Comparison of ENCODE assay signal across 22 cellular contexts in the genomic region with DNA sequence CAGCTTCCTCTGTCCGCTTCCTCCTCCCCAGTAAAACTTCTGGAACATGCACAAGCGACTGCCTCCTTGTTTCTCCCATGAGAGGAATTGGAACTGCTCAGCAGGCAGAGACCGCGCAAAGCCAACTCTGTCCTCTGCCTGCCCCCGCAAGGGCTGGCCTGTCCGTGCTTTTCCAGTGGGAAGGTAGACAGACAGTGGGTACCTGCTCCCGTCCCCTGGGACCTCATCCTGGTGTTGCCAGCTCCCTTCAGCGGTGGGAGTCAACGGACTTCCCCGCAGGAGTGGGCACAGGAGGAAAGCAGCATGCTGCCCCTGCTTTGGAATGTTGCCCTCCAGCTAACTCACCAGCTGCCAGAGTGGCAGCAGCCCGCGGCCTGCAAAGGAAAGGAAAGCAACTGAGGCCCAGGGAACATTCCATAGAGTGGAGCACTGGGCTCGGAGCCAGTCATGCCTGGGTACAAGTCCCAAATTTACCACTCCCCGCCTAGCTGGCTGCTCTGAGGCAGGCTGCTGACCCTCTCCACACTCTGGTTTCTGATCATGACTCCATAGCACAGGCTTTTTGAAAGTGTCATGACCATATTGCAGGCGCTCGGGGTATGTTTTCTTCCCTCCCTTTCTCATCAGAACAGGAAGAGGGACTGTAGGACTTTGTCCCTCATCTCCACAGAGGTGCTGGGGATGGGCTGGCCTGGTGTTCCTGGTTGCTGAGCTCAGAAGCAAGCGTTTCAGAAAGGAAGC.
A peak's percentile ranks its signal among the peaks of the same experiment; 100 is the strongest.
DNase-seq lines count a peak whose midpoint lies in the region; ATAC-seq and TF ChIP-seq lines count a peak whose summit lies in the region.
"Had no signal": no experiment of that assay in that cellular context is flagged by ENCODE, and none has a peak within 500 bp of the region (broad histone marks: within the 10 kb centered on the region; RNA-seq: fewer than 3 reads in every experiment).

No MANE protein-coding gene starts in this region.

- no peaks in the 10 kb centered on the region for H3K9me3 ChIP-seq in heart right ventricle
- no peaks in the 10 kb centered on the region for H3K9me3 ChIP-seq in osteoblast (ENCODE audit: low read depth, low read length)
- H3K9me3 ChIP-seq: body of pancreas, neutrophil had no signal

- H3K4me3 Mint-ChIP-seq in nephron (no peak overlapping the region), WTC11 (no peak overlapping the region)
- H3K4me3 Mint-ChIP-seq in stimulated activated effector memory CD8-positive, alpha-beta T cell treated with anti-CD3 and anti-CD28 coated beads, Interleukin-12 subunit alpha, Interleukin-12 subunit beta, amount 100 ng/mL, for 72 hours, result no peak overlapping the region
- H3K4me3 Mint-ChIP-seq: CD4-positive, alpha-beta memory T cell; type B pancreatic cell had no signal

- H3K4me1 Mint-ChIP-seq in nephron (peaks cover 63% of the 10 kb centered on the region), WTC11 (peaks cover 7% of the 10 kb centered on the region; the same call in 1 of the 2 replicates)
- no peaks in the 10 kb centered on the region for H3K4me1 Mint-ChIP-seq in stimulated activated effector memory CD8-positive, alpha-beta T cell treated with anti-CD3 and anti-CD28 coated beads, Interleukin-12 subunit alpha, Interleukin-12 subunit beta, amount 100 ng/mL, for 72 hours
- H3K4me1 Mint-ChIP-seq: CD4-positive, alpha-beta memory T cell had no signal

- DNase-seq in anterior cingulate cortex (lab: John Stamatoyannopoulos, UW) (peak in 30 of 58 donors; percentile 10 to 73 (median 39)), heart right ventricle (peak in 1 of 2 donors; percentile 29), WTC11 (ENCODE audit: low spot score) (no peak), osteoblast (ENCODE audit: insufficient read length, low spot score, missing footprints) (no peak), AG08395 (ENCODE audit: low spot score) (no peak)
- no peak for DNase-seq in stimulated activated effector memory CD8-positive, alpha-beta T cell treated with anti-CD3 and anti-CD28 coated beads, Interleukin-12 subunit alpha, Interleukin-12 subunit beta, amount 100 ng/mL, for 72 hours (ENCODE audit: low spot score in 2 of 2)
- DNase-seq: ACHN; activated CD4-positive, alpha-beta T cell treated with anti-CD3 and anti-CD28 coated beads, Interleukin-2, amount 50 U/mL, for 4 hours; activated naive CD4-positive, alpha-beta T cell; body of pancreas; CD4-positive, alpha-beta memory T cell; NCI-H1092; NCI-H2081 treated with DMSO at 0.1 percent for 48 hours; NCI-H524; stimulated activated CD8-positive, alpha-beta memory T cell treated with anti-CD3 and anti-CD28 coated beads, Interleukin-4, amount 100 ng/mL, for 48 hours; T-helper 1 cell had no signal

- no peaks in the 10 kb centered on the region for H4K20me1 ChIP-seq in osteoblast (ENCODE audit: insufficient read depth, low read length)

- H3K27me3 Mint-ChIP-seq in nephron (ENCODE audit: low read depth) (no peaks in the 10 kb centered on the region), WTC11 (ENCODE audit: low read depth) (no peaks in the 10 kb centered on the region; the same call in 1 of the 2 replicates)
- H3K27me3 Mint-ChIP-seq: CD4-positive, alpha-beta memory T cell had no signal

- H3K36me3 ChIP-seq in heart right ventricle, result peaks cover 0 to 23% (median 0%) of the 10 kb centered on the region in 9 donors
- no peaks in the 10 kb centered on the region for H3K36me3 ChIP-seq in osteoblast (ENCODE audit: insufficient read depth, low read length)

- no peak overlapping the region for H2AFZ ChIP-seq in osteoblast (ENCODE audit: low read length)

- no peaks in the 10 kb centered on the region for H3K9me3 Mint-ChIP-seq in nephron
- no peaks in the 10 kb centered on the region for H3K9me3 Mint-ChIP-seq in stimulated activated effector memory CD8-positive, alpha-beta T cell treated with anti-CD3 and anti-CD28 coated beads, Interleukin-12 subunit alpha, Interleukin-12 subunit beta, amount 100 ng/mL, for 72 hours
- no peaks in the 10 kb centered on the region for H3K9me3 Mint-ChIP-seq in WTC11
- H3K9me3 Mint-ChIP-seq: CD4-positive, alpha-beta memory T cell; type B pancreatic cell had no signal

- CTCF ChIA-PET in WTC11 (lab: Charles Lee), result interaction anchor here (0.9 to 1.4 kb wide), 2 partner anchors 23 to 47 kb away, joined by 3 to 6 read pairs; no protein-coding TSS in a partner anchor

- H3K4me1 ChIP-seq in heart right ventricle, result peaks cover 6 to 40% (median 17%) of the 10 kb centered on the region in 9 donors
- H3K4me1 ChIP-seq in osteoblast (ENCODE audit: insufficient read depth, low read length), result no peaks in the 10 kb centered on the region
- H3K4me1 ChIP-seq: body of pancreas had no signal

- WGBS in heart right ventricle, 2 donors, result 59 to 60% methylated on average over 17 of the region's 17 CpGs

- H3K27me3 ChIP-seq in heart right ventricle, result no peaks in the 10 kb centered on the region
- H3K27me3 ChIP-seq in osteoblast (ENCODE audit: insufficient read depth, low read length), result no peaks in the 10 kb centered on the region
- H3K27me3 ChIP-seq: body of pancreas, neutrophil had no signal

- no peak for TF ChIP-seq CTCF in heart right ventricle (IDR thresholded peaks at IDR 0.05)
- TF ChIP-seq CTCF in nephron (IDR thresholded peaks at IDR 0.05; ENCODE audit: unreplicated experiment in 3 of 3), result no peak
- TF ChIP-seq CTCF in WTC11 (IDR thresholded peaks at IDR 0.05), result no peak
- TF ChIP-seq CTCF in osteoblast (IDR thresholded peaks at IDR 0.05; ENCODE audit: extremely low read depth, low read depth, low read length), result no peak

- POLR2A ChIA-PET in WTC11 (lab: Charles Lee), result no interaction called here

- H3K4me2 ChIP-seq in osteoblast (ENCODE audit: insufficient read depth, low read length), result no peak overlapping the region
- H3K4me2 ChIP-seq: smooth muscle cell had no signal

- H3K36me3 Mint-ChIP-seq in nephron (ENCODE audit: low read depth) (no peaks in the 10 kb centered on the region), WTC11 (no peaks in the 10 kb centered on the region)
- peaks cover 59% of the 10 kb centered on the region for H3K36me3 Mint-ChIP-seq in stimulated activated effector memory CD8-positive, alpha-beta T cell treated with anti-CD3 and anti-CD28 coated beads, Interleukin-12 subunit alpha, Interleukin-12 subunit beta, amount 100 ng/mL, for 72 hours
- H3K36me3 Mint-ChIP-seq: type B pancreatic cell had no signal

- intact Hi-C loops in heart right ventricle (cut with DNase I), result loop anchor here in 1 of 10 donors (5.0 kb wide), 2 partner anchors 47 to 92 kb away; partner anchors contain the start of gene CLMN

- ATAC-seq in heart right ventricle (peak in 7 of 8 donors; percentile 24 to 75 (median 65)), GM21619 (IDR thresholded peaks at IDR 0.05; ENCODE audit: unreplicated experiment) (no peak), WTC11 (no peak)
- no peak for ATAC-seq in stimulated activated effector memory CD8-positive, alpha-beta T cell treated with anti-CD3 and anti-CD28 coated beads, Interleukin-12 subunit alpha, Interleukin-12 subunit beta, amount 100 ng/mL, for 72 hours
- ATAC-seq: body of pancreas had no signal

- H3K27ac Mint-ChIP-seq in nephron (peak overlapping the region; percentile 90 to 98 (median 98)), WTC11 (no peak overlapping the region)
- H3K27ac Mint-ChIP-seq in stimulated activated effector memory CD8-positive, alpha-beta T cell treated with anti-CD3 and anti-CD28 coated beads, Interleukin-12 subunit alpha, Interleukin-12 subunit beta, amount 100 ng/mL, for 72 hours, result peak overlapping the region; percentile 45
- H3K27ac Mint-ChIP-seq: type B pancreatic cell had no signal

- H3K79me2 ChIP-seq in osteoblast (ENCODE audit: insufficient read depth, low read length), result no peaks in the 10 kb centered on the region

- peak overlapping the region in 9 of 10 donors; percentile 56 to 78 (median 71) for H3K27ac ChIP-seq in heart right ventricle
- H3K27ac ChIP-seq in osteoblast (ENCODE audit: low read depth, low read length), result no peak overlapping the region
- H3K27ac ChIP-seq: body of pancreas, epithelial cell of prostate, neutrophil had no signal

- H3K4me3 ChIP-seq in heart right ventricle (no peak overlapping the region), osteoblast (ENCODE audit: insufficient read depth, low read length) (no peak overlapping the region)
- H3K4me3 ChIP-seq: body of pancreas, smooth muscle cell had no signal

TF ChIP-seq in WTC11, 78 proteins besides CTCF, POLR2A, EP300 and RAD21 (continues in another document):
- TF ChIP-seq IRF1 (CRISPR knock-in tag; IDR thresholded peaks at IDR 0.05), result no peak
- no peak for TF ChIP-seq AFF4 (CRISPR knock-in tag; IDR thresholded peaks at IDR 0.05; ENCODE audit: borderline replicate concordance)

Comparison
In these comparisons a context has a peak if more than half of its experiments do, and no peak if none do; other contexts are left out.
1. DNase-seq: peak in anterior cingulate cortex (30 of 58); none in stimulated activated effector memory CD8-positive, alpha-beta T cell treated with anti-CD3 and anti-CD28 coated beads, Interleukin-12 subunit alpha, Interleukin-12 subunit beta, amount 100 ng/mL, for 72 hours (0 of 2), WTC11 (single experiment), osteoblast (single experiment) and AG08395 (single experiment).
2. ATAC-seq: peak in heart right ventricle (7 of 8); none in stimulated activated effector memory CD8-positive, alpha-beta T cell treated with anti-CD3 and anti-CD28 coated beads, Interleukin-12 subunit alpha, Interleukin-12 subunit beta, amount 100 ng/mL, for 72 hours (single experiment), GM21619 (single experiment) and WTC11 (single experiment).